ENCODE assay signal across 17 cellular contexts in the genomic region with DNA sequence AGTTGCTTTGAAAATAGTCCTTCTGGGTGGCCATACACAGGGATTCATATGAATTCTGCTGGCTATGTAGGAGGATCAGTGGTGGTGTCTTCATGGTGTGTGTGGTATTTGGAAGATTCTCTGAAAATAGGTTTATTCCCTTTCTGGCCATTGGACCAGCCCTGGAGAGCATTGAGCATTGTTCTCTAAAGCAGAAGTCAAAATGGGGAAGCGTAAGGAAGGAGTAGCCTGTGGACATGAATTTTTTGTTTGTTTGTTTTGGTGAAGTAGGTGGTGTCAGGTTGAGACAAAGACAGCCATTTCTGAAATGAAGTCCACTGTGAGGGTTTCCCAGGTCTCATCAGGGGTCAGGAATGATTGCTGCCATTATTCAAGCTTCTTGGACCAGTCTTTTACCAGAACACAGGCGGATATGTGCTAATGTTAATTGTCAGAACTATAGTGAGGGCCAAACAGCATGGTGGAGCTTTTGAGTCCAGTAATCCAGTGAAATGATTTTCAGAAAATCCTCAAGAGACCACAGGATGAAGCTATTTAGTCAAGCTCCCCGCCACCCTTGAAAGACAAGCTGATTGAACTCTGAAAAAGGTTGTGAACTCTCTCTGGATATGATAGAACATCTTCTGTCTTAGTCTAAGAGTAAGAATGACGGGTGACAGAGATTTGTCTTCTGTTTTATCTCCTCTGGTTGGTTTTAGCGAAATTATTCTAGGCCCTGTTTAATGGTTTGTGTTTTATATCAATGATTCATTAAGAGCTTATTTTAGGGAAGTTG.
DNase-seq lines count a peak whose midpoint lies in the region; ATAC-seq and TF ChIP-seq lines count a peak whose summit lies in the region.
"Had no signal": no experiment of that assay in that cellular context is flagged by ENCODE, and none has a peak within 500 bp of the region (broad histone marks: within the 10 kb centered on the region; RNA-seq: fewer than 3 reads in every experiment).

No MANE protein-coding gene starts in this region.

- H3K36me3 ChIP-seq in psoas muscle (ENCODE audit: insufficient read depth in 1 of 2, low read depth in 1 of 2) (no peaks in the 10 kb centered on the region), smooth muscle cell (ENCODE audit: low read depth) (no peaks in the 10 kb centered on the region), tibial artery (no peaks in the 10 kb centered on the region)

- H3K4me1 ChIP-seq in psoas muscle (no peaks in the 10 kb centered on the region), smooth muscle cell (ENCODE audit: low read depth) (no peaks in the 10 kb centered on the region), tibial artery (no peaks in the 10 kb centered on the region)

- no peak overlapping the region for H3K9ac ChIP-seq in smooth muscle cell (ENCODE audit: low read depth)

- H3K9me3 ChIP-seq in psoas muscle: no peaks in the 10 kb centered on the region
- no peaks in the 10 kb centered on the region for H3K9me3 ChIP-seq in smooth muscle cell (replicated peaks; ENCODE audit: low read depth)
- no peaks in the 10 kb centered on the region for H3K9me3 ChIP-seq in tibial artery

- H3K27me3 ChIP-seq in psoas muscle (ENCODE audit: insufficient read depth in 3 of 3, low read length in 2 of 3): peaks cover 5 to 7% (median 5%) of the 10 kb centered on the region in 3 donors
- no peaks in the 10 kb centered on the region for H3K27me3 ChIP-seq in smooth muscle cell (ENCODE audit: low read depth)
- H3K27me3 ChIP-seq in tibial artery: no peaks in the 10 kb centered on the region

- no peak overlapping the region for H2AFZ ChIP-seq in smooth muscle cell (ENCODE audit: low read depth)

- no peaks in the 10 kb centered on the region for H3K79me2 ChIP-seq in smooth muscle cell (ENCODE audit: low read depth)

- peak overlapping the region; percentile 31 for H3K4me3 ChIP-seq in GM12865 (ENCODE audit: low read depth, low read length)
- no peak overlapping the region for H3K4me3 ChIP-seq in psoas muscle
- no peak overlapping the region for H3K4me3 ChIP-seq in smooth muscle cell
- H3K4me3 ChIP-seq in tibial artery: no peak overlapping the region

- H3K27ac ChIP-seq in psoas muscle: no peak overlapping the region
- H3K27ac ChIP-seq in smooth muscle cell (ENCODE audit: low read depth): no peak overlapping the region
- H3K27ac ChIP-seq in tibial artery: no peak overlapping the region
- H3K27ac ChIP-seq: HL-60, VCaP had no signal

- WGBS in psoas muscle, 3 donors: 83 to 88% (median 86%) methylated on average over 5 of the region's 5 CpGs
- 93% methylated on average over 5 of the region's 5 CpGs for WGBS in smooth muscle cell (ENCODE audit: low lambda C conversion rate)

- intact Hi-C loops in psoas muscle (cut with DNase I): no loop called here
- intact Hi-C loops in tibial artery (cut with DNase I; ENCODE audit: low total_unique reads): no loop called here

- DNase-seq in GM12865 (ENCODE audit: low read depth): peak; percentile 52
- peak; percentile 29 for DNase-seq in SKM-1 (lab: John Stamatoyannopoulos, UW; ENCODE audit: unreplicated experiment)
- peak; percentile 22 for DNase-seq in medulla oblongata (ENCODE audit: extremely low spot score)
- DNase-seq in psoas muscle: no peak
- DNase-seq in amygdala (lab: John Stamatoyannopoulos, UW): no peak
- no peak for DNase-seq in smooth muscle cell (lab: John Stamatoyannopoulos, UW; ENCODE audit: unreplicated experiment)
- no peak for DNase-seq in tibial artery
- DNase-seq: activated CD4-positive, alpha-beta memory T cell treated with anti-CD3 and anti-CD28 coated beads for 36 hours; activated T-cell treated with anti-CD3 and anti-CD28 coated beads, Interleukin-2, amount 50 U/mL, for 1 hour; hypothalamus; kidney glomerular epithelial cell; NCI-H1092 treated with DMSO at 0.1 percent for 48 hours; stimulated activated CD4-positive, alpha-beta T cell treated with anti-CD3 and anti-CD28 coated beads, Interleukin-12 subunit alpha, Interleukin-12 subunit beta, amount 100 ng/mL, for 4 hours; SW 1271 had no signal

- no peaks in the 10 kb centered on the region for H4K20me1 ChIP-seq in smooth muscle cell (ENCODE audit: low read depth)

- no peak for TF ChIP-seq CTCF in GM12865 (IDR thresholded peaks at IDR 0.05; ENCODE audit: insufficient read depth, low read depth, low read length, missing control alignments)
- TF ChIP-seq CTCF in psoas muscle (IDR thresholded peaks at IDR 0.05): no peak
- TF ChIP-seq CTCF in smooth muscle cell (IDR thresholded peaks at IDR 0.05; ENCODE audit: borderline replicate concordance, insufficient read depth, poor library complexity, severe bottlenecking): no peak
- no peak for TF ChIP-seq CTCF in tibial artery (IDR thresholded peaks at IDR 0.05)

- H3F3A ChIP-seq in smooth muscle cell (ENCODE audit: low read depth): no peaks in the 10 kb centered on the region

- H3K4me2 ChIP-seq in smooth muscle cell: no peak overlapping the region

- ATAC-seq in HG02610 (IDR thresholded peaks at IDR 0.05; ENCODE audit: unreplicated experiment): peak; percentile 51
- no peak for ATAC-seq in psoas muscle

Comparison
In these comparisons a context has a peak if more than half of its experiments do, and no peak if none do; other contexts are left out.
1. DNase-seq: peak in GM12865 (single experiment), SKM-1 (single experiment) and medulla oblongata (single experiment); none in psoas muscle (0 of 2), amygdala (0 of 56), smooth muscle cell (single experiment) and tibial artery (0 of 2).